17 cellular contexts compared by ENCODE assay signal in the genomic region with DNA sequence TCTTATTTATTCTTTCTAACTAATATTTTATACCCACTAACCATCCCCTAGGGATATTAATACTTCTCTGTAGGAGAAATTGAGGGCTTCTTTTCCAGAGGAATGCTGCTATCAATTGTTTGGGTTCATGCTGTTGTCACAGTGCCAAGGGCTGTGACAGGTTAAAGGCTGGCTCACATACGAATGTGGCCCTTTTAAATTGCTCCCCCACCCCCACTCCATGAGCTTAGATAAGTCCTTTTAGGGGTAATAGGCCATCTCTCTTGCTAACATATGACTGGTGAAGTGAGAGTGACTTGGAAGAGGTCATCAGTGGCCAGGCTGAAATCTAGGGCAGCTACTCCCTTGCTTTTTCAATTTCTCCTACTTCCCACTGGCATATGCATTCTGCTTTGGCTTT.
A peak's percentile ranks its signal among the peaks of the same experiment; 100 is the strongest.
DNase-seq lines count a peak whose midpoint lies in the region; ATAC-seq, FAIRE-seq and TF ChIP-seq lines count a peak whose summit lies in the region.
"Had no signal": no experiment of that assay in that cellular context is flagged by ENCODE, and none has a peak within 500 bp of the region (broad histone marks: within the 10 kb centered on the region; RNA-seq: fewer than 3 reads in every experiment).

No MANE protein-coding gene starts in this region.

- intact Hi-C loops in K562 (cut with micrococcal nuclease): no loop called here
- intact Hi-C loops in sciatic nerve (cut with DNase I): no loop called here

- TF ChIP-seq CTCF in H9 (conservative IDR thresholded peaks at IDR 0.05) (no peak), K562 (IDR thresholded peaks at IDR 0.05 in 2 of 3, conservative IDR thresholded peaks at IDR 0.05 in 1 of 3; ENCODE audit: insufficient read depth in 2 of 3, low read depth in 1 of 3, low read length in 3 of 3) (no peak), mesothelial cell of epicardium (IDR thresholded peaks at IDR 0.05; ENCODE audit: unreplicated experiment) (no peak)

- no peak for TF ChIP-seq EP300 in K562 (IDR thresholded peaks at IDR 0.05; ENCODE audit: low read length)

- no peaks in the 10 kb centered on the region for H3K27me3 Mint-ChIP-seq in H9 (ENCODE audit: low read depth)
- H3K27me3 Mint-ChIP-seq in mesothelial cell of epicardium (ENCODE audit: low read depth): no peaks in the 10 kb centered on the region

- H3K27me3 ChIP-seq in H9 (ENCODE audit: insufficient read depth, low read length) (no peaks in the 10 kb centered on the region), K562 (ENCODE audit: control insufficient read depth in 2 of 2, insufficient read depth in 2 of 2, low read length in 2 of 2) (no peaks in the 10 kb centered on the region)

- H2BK5ac ChIP-seq in H9 (ENCODE audit: insufficient read length, low read length): no peak overlapping the region

- BruUV-seq in K562 (replicated peaks; lab: Mats Ljungman, UMichigan): no TSS peak

- no peaks in the 10 kb centered on the region for H3K9me1 ChIP-seq in K562 (ENCODE audit: control insufficient read depth, insufficient read depth, low read length)

- ATAC-seq in K562: peak; percentile 55; the same call in 2 of the 3 replicates
- ATAC-seq in sciatic nerve: no peak

- H2AK5ac ChIP-seq in H9 (ENCODE audit: insufficient read length, low read length): no peak overlapping the region

- H4K20me1 ChIP-seq in H9 (ENCODE audit: control insufficient read depth, insufficient read depth, insufficient read length) (no peaks in the 10 kb centered on the region), K562 (replicated peaks; ENCODE audit: control insufficient read depth, insufficient read depth, low read length) (no peaks in the 10 kb centered on the region)

- H4K5ac ChIP-seq in H9 (ENCODE audit: insufficient read length, low read depth, low read length): no peak overlapping the region

- no peak overlapping the region for H3T11ph ChIP-seq in H9 (ENCODE audit: low read length)

- H3K4me1 Mint-ChIP-seq in H9 (peaks cover 16 to 21% of the 10 kb centered on the region in 2 experiments), mesothelial cell of epicardium (peaks cover 27% of the 10 kb centered on the region)

- H3K4me2 ChIP-seq in H9 (ENCODE audit: insufficient read depth, insufficient read length, low read length): no peak overlapping the region
- H3K4me2 ChIP-seq in K562 (ENCODE audit: insufficient read depth, low read length): peak overlapping the region; percentile 28; the same call in 1 of the 2 replicates

- H3K36me3 ChIP-seq in K562 (ENCODE audit: control insufficient read depth, insufficient read depth, low read length): no peaks in the 10 kb centered on the region
- H3K36me3 ChIP-seq: HAP-1 had no signal

- H2BK15ac ChIP-seq in H9 (ENCODE audit: low read depth, low read length): no peak overlapping the region

- H3K79me1 ChIP-seq in H9 (ENCODE audit: insufficient read depth, low read depth, low read length, poor library complexity, severe bottlenecking): no peaks in the 10 kb centered on the region

- in situ Hi-C loops in K562 (cut with MboI): no loop called here

- H3K4me3 Mint-ChIP-seq in H9: no peak overlapping the region
- H3K4me3 Mint-ChIP-seq in mesothelial cell of epicardium: no peak overlapping the region

- no peak overlapping the region for H3K18ac ChIP-seq in H9 (ENCODE audit: insufficient read length, low read depth, low read length)

- H3K14ac ChIP-seq in H9 (ENCODE audit: insufficient read depth, low read length): no peak overlapping the region

- no peak overlapping the region for H3K27ac ChIP-seq in H9 (ENCODE audit: insufficient read length, low read depth, low read length)
- H3K27ac ChIP-seq in K562 (ENCODE audit: extremely low read depth, low read depth, low read length): no peak overlapping the region
- H3K27ac ChIP-seq: C4-2B had no signal

- CTCF ChIA-PET in K562 (lab: Yijun Ruan, JAX; ENCODE audit: low intra/inter-chr PET ratio): no interaction called here

- no peak overlapping the region for H2BK120ac ChIP-seq in H9 (ENCODE audit: low read depth, low read length, poor library complexity, severe bottlenecking)

- H3K9ac ChIP-seq in H9 (ENCODE audit: extremely low read depth, insufficient read length, low read length) (no peak overlapping the region), K562 (ENCODE audit: insufficient read depth in 1 of 2, low read depth in 2 of 2, low read length in 2 of 2) (no peak overlapping the region)

- H4K91ac ChIP-seq in H9 (ENCODE audit: insufficient read length, low read depth, low read length): no peak overlapping the region

- H3K9me3 ChIP-seq in H9 (ENCODE audit: control insufficient read depth, low read depth, low read length) (no peaks in the 10 kb centered on the region), K562 (replicated peaks; ENCODE audit: control insufficient read depth, insufficient read depth, low read depth, low read length) (no peaks in the 10 kb centered on the region)
- H3K9me3 ChIP-seq: Caco-2, HAP-1 had no signal

- H3K36me3 Mint-ChIP-seq in H9 (ENCODE audit: insufficient read depth in 1 of 3, low read depth in 3 of 3): no peaks in the 10 kb centered on the region
- no peaks in the 10 kb centered on the region for H3K36me3 Mint-ChIP-seq in mesothelial cell of epicardium

- H3K27ac Mint-ChIP-seq in H9 (peak overlapping the region in 2 of 3 experiments; percentile 32 to 42; a peak in 2 of 7 replicates), mesothelial cell of epicardium (peak overlapping the region; percentile 75)

- no peak overlapping the region for H4K8ac ChIP-seq in H9 (replicated peaks; ENCODE audit: insufficient read length, low read depth, low read length)

- H3K79me2 ChIP-seq in H9 (ENCODE audit: insufficient read depth, low read length) (no peaks in the 10 kb centered on the region), K562 (ENCODE audit: control insufficient read depth, insufficient read depth, low read length) (no peaks in the 10 kb centered on the region)

- H2BK12ac ChIP-seq in H9 (ENCODE audit: insufficient read length, low read depth, low read length): no peak overlapping the region

- H3K23me2 ChIP-seq in H9 (ENCODE audit: insufficient read length, low read depth, low read length, poor library complexity, severe bottlenecking): no peaks in the 10 kb centered on the region

- H3K56ac ChIP-seq in H9 (ENCODE audit: insufficient read length, low read depth, low read length): no peak overlapping the region

- no peak overlapping the region for H3K23ac ChIP-seq in H9 (ENCODE audit: insufficient read length, low read depth, low read length)

- no peak overlapping the region for H3K4me3 ChIP-seq in K562
- H3K4me3 ChIP-seq: HAP-1 had no signal

- TF ChIP-seq POLR2A in K562 (conservative IDR thresholded peaks at IDR 0.05): no peak

- H3K4me1 ChIP-seq in H9 (ENCODE audit: insufficient read depth, low read length) (peaks cover 3% of the 10 kb centered on the region; the same call in 1 of the 2 replicates), K562 (replicated peaks in 1 of 2; ENCODE audit: control insufficient read depth in 2 of 2, insufficient read depth in 2 of 2, low read length in 2 of 2) (peaks cover 0 to 20% of the 10 kb centered on the region in 2 experiments; a peak in 3 of 5 replicates)

- DNase-seq in NCI-H82 (lab: John Stamatoyannopoulos, UW) (peak; percentile 3), NCI-H82 treated with DMSO at 0.1 percent for 48 hours (lab: John Stamatoyannopoulos, UW; ENCODE audit: unreplicated experiment) (no peak), H9 (no peak), K562 (ENCODE audit: extremely low read depth in 1 of 4, low spot score in 3 of 4) (peak in 2 of 4 experiments; percentile 17 to 52), mesothelial cell of epicardium (ENCODE audit: low spot score in 2 of 2, unreplicated experiment in 2 of 2) (no peak), sciatic nerve (ENCODE audit: low spot score) (no peak), NCI-H2107 treated with DMSO at 0.1 percent for 48 hours (lab: John Stamatoyannopoulos, UW; ENCODE audit: unreplicated experiment) (no peak), SK-N-DZ (ENCODE audit: low spot score) (no peak)
- DNase-seq: 8988T, Caco-2, NCI-H1092 treated with DMSO at 0.1 percent for 48 hours, NCI-H1694, NCI-H2171, NCI-H446 treated with DMSO at 0.1 percent for 48 hours, NCI-H774 had no signal

- FAIRE-seq in K562 (lab: Jason Lieb, UNC): peak; percentile 71

- POLR2A ChIA-PET in K562 (lab: Yijun Ruan, JAX): no interaction called here

- no peak for TF ChIP-seq RAD21 in K562 (CRISPR knock-in tag; conservative IDR thresholded peaks at IDR 0.05 in 1 of 2, IDR thresholded peaks at IDR 0.05 in 1 of 2)

- H2AFZ ChIP-seq in H9 (ENCODE audit: low read length) (no peak overlapping the region), K562 (ENCODE audit: low read depth, low read length) (peak overlapping the region; percentile 42; the same call in 1 of the 2 replicates)

- WGBS in H9 (ENCODE audit: extremely low coverage, insufficient read length, low lambda C conversion rate): no CpG with 5 or more reads among the region's 1 CpG
- 0% methylated on average over 1 of the region's 1 CpG for WGBS in K562 (ENCODE audit: insufficient coverage, low coverage, missing lambda C conversion rate)

- H3K4ac ChIP-seq in H9 (ENCODE audit: low read depth, low read length): no peak overlapping the region

- H2BK20ac ChIP-seq in H9 (ENCODE audit: low read depth, low read length, poor library complexity, severe bottlenecking): no peak overlapping the region

- no peaks in the 10 kb centered on the region for H3K9me3 Mint-ChIP-seq in H9
- H3K9me3 Mint-ChIP-seq in mesothelial cell of epicardium: no peaks in the 10 kb centered on the region

TF ChIP-seq in K562, 482 proteins besides CTCF, POLR2A, EP300 and RAD21 (continues in another document):
- TF ChIP-seq, protein P1, sequence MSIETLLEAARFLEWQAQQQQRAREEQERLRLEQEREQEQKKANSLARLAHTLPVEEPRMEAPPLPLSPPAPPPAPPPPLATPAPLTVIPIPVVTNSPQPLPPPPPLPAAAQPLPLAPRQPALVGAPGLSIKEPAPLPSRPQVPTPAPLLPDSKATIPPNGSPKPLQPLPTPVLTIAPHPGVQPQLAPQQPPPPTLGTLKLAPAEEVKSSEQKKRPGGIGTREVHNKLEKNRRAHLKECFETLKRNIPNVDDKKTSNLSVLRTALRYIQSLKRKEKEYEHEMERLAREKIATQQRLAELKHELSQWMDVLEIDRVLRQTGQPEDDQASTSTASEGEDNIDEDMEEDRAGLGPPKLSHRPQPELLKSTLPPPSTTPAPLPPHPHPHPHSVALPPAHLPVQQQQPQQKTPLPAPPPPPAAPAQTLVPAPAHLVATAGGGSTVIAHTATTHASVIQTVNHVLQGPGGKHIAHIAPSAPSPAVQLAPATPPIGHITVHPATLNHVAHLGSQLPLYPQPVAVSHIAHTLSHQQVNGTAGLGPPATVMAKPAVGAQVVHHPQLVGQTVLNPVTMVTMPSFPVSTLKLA (conservative IDR thresholded peaks at IDR 0.05): 0 out of 4 replicates have a peak, but pooled peaks of 1 of the 2 experiments have one; percentile 26
